1 cellular context compared by ENCODE assay signal in the genomic region with DNA sequence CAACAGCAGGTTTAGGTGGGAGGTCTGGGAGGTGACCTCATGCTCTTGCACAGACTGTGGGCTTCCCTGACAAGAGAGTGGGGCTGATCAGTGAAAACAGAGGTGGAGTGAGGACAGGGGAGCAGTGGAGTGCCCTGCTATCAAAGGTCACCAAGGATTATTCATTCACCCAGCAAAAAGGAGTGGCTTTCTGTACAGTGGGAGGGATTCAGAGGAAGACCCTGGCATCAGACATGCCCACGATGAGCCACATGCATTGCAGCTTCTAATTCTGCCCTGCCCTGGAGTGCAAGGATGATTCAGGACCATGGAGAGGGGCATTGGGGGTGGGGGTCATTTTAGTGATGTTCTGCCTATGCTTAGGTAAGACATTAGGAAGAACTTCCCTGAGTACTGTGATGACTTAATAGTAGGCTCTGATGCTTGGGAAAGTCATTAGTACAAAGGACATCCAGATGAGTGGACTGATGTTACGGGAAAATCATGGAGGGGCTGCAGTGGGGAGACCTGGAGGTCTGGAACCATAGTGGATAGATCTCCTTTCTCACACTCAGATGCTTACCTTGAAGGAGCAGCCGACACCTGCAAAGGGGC.
TF ChIP-seq lines count a peak whose summit lies in the region.

No MANE protein-coding gene starts in this region.

TF ChIP-seq in WTC11, 78 proteins besides CTCF, POLR2A, EP300 and RAD21 (continued from another document):
- TF ChIP-seq, protein P1, sequence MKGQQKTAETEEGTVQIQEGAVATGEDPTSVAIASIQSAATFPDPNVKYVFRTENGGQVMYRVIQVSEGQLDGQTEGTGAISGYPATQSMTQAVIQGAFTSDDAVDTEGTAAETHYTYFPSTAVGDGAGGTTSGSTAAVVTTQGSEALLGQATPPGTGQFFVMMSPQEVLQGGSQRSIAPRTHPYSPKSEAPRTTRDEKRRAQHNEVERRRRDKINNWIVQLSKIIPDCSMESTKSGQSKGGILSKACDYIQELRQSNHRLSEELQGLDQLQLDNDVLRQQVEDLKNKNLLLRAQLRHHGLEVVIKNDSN (CRISPR knock-in tag; IDR thresholded peaks at IDR 0.05) = peak; percentile 27; the same call in 1 of the 2 replicates
- TF ChIP-seq, protein P2, sequence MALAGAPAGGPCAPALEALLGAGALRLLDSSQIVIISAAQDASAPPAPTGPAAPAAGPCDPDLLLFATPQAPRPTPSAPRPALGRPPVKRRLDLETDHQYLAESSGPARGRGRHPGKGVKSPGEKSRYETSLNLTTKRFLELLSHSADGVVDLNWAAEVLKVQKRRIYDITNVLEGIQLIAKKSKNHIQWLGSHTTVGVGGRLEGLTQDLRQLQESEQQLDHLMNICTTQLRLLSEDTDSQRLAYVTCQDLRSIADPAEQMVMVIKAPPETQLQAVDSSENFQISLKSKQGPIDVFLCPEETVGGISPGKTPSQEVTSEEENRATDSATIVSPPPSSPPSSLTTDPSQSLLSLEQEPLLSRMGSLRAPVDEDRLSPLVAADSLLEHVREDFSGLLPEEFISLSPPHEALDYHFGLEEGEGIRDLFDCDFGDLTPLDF (CRISPR knock-in tag; IDR thresholded peaks at IDR 0.05) = peak; percentile 55; the same call in 1 of the 2 replicates
- TF ChIP-seq, protein P3, sequence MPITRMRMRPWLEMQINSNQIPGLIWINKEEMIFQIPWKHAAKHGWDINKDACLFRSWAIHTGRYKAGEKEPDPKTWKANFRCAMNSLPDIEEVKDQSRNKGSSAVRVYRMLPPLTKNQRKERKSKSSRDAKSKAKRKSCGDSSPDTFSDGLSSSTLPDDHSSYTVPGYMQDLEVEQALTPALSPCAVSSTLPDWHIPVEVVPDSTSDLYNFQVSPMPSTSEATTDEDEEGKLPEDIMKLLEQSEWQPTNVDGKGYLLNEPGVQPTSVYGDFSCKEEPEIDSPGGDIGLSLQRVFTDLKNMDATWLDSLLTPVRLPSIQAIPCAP (CRISPR knock-in tag; IDR thresholded peaks at IDR 0.05) = peak; percentile 49; the same call in 1 of the 2 replicates
